In the genomic region with DNA sequence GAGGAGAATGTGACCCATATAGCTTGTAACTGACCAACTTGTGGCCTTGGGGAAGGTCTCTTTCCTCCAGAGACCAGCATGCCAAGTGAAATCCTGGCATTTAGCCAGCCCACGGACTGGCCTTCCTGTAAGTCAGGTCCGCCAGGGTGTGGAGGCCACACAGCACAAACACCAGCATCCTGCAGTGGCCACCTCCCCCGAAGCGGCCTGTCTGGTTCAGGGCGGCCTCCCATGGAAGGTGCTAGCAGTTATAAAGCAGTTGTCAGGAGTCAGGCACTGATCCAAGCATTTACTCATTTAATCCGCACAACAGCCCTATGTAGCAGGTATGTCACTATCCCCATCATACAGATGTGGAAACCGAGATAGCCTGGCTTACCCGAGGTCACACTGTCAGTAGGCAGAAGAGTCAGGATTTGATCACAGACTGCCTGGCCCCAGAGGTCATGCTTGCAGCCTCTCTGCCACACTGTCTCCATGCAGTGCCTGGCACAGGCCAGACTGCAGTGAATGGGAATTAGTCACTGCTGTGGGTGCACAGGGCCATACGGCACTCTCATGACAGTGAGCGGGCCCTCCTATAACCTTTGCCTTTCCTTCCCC, we compare ENCODE assay signal across 10 cellular contexts.
DNase-seq lines count a peak whose midpoint lies in the region; ATAC-seq and TF ChIP-seq lines count a peak whose summit lies in the region.
"Had no signal": no experiment of that assay in that cellular context is flagged by ENCODE, and none has a peak within 500 bp of the region (broad histone marks: within the 10 kb centered on the region; RNA-seq: fewer than 3 reads in every experiment).

No MANE protein-coding gene starts in this region.

- TF ChIP-seq EP300 in Ishikawa (IDR thresholded peaks at IDR 0.05; ENCODE audit: borderline replicate concordance): no peak

- H3K4me1 ChIP-seq in subcutaneous abdominal adipose tissue (ENCODE audit: control insufficient read depth in 5 of 5, insufficient read depth in 5 of 5, low read length in 5 of 5): peaks cover 11 to 81% (median 66%) of the 10 kb centered on the region in 5 donors

- H3K27me3 ChIP-seq in subcutaneous abdominal adipose tissue (ENCODE audit: control insufficient read depth in 5 of 5, insufficient read depth in 4 of 5, low read length in 5 of 5): no peaks in the 10 kb centered on the region

- peaks cover 0 to 99% (median 95%) of the 10 kb centered on the region in 5 donors for H3K36me3 ChIP-seq in subcutaneous abdominal adipose tissue (ENCODE audit: control insufficient read depth in 5 of 5, insufficient read depth in 5 of 5, low read length in 5 of 5)

- no peaks in the 10 kb centered on the region for H3K9me3 ChIP-seq in subcutaneous abdominal adipose tissue (ENCODE audit: control insufficient read depth in 5 of 5, low read length in 5 of 5)

- ATAC-seq in HG03139 (IDR thresholded peaks at IDR 0.05; ENCODE audit: unreplicated experiment) (no peak), GM19467 (IDR thresholded peaks at IDR 0.05; ENCODE audit: unreplicated experiment) (no peak)

- no peak for TF ChIP-seq RAD21 in Ishikawa (IDR thresholded peaks at IDR 0.05; ENCODE audit: low read depth)

- peak in 2 of 61 donors; percentile 16 to 19 for DNase-seq in caudate nucleus (lab: John Stamatoyannopoulos, UW)
- DNase-seq in kidney tubule cell (ENCODE audit: low spot score): peak; percentile 61
- no peak for DNase-seq in NCI-H2081 treated with DMSO at 0.1 percent for 48 hours (lab: John Stamatoyannopoulos, UW)
- DNase-seq in stimulated activated CD4-positive, alpha-beta T cell treated with anti-CD3 and anti-CD28 coated beads, Interleukin-12 subunit alpha, Interleukin-12 subunit beta, amount 100 ng/mL, for 4 hours: no peak
- DNase-seq: cerebellar nuclear complex, NCI-H1105 had no signal

- H3K9ac ChIP-seq in subcutaneous abdominal adipose tissue (ENCODE audit: low read length in 5 of 5): peak overlapping the region in 1 of 5 donors; percentile 7

- H3K27ac ChIP-seq in caudate nucleus (ENCODE audit: low read depth, low read length) (peak overlapping the region; percentile 75), subcutaneous abdominal adipose tissue (ENCODE audit: low read depth, low read length) (peak overlapping the region; percentile 17)

- no peak overlapping the region for H3K4me3 ChIP-seq in subcutaneous abdominal adipose tissue (ENCODE audit: low read depth in 1 of 5, low read length in 5 of 5)

TF ChIP-seq in Ishikawa, 13 proteins besides CTCF, POLR2A, EP300 and RAD21:
- TF ChIP-seq CEBPB (IDR thresholded peaks at IDR 0.05): no peak
- TF ChIP-seq, protein P1, sequence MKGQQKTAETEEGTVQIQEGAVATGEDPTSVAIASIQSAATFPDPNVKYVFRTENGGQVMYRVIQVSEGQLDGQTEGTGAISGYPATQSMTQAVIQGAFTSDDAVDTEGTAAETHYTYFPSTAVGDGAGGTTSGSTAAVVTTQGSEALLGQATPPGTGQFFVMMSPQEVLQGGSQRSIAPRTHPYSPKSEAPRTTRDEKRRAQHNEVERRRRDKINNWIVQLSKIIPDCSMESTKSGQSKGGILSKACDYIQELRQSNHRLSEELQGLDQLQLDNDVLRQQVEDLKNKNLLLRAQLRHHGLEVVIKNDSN (IDR thresholded peaks at IDR 0.05): no peak
- TF ChIP-seq, protein P2, sequence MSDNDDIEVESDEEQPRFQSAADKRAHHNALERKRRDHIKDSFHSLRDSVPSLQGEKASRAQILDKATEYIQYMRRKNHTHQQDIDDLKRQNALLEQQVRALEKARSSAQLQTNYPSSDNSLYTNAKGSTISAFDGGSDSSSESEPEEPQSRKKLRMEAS (IDR thresholded peaks at IDR 0.05): no peak
- no peak for TF ChIP-seq ZBTB7A (IDR thresholded peaks at IDR 0.05; ENCODE audit: low read depth)
- no peak for TF ChIP-seq EGR1 (IDR thresholded peaks at IDR 0.05)
- peak; percentile 71 for TF ChIP-seq NFIC (IDR thresholded peaks at IDR 0.05)
- no peak for TF ChIP-seq TAF1 (IDR thresholded peaks at IDR 0.05; ENCODE audit: low read depth)
- TF ChIP-seq, protein P3, sequence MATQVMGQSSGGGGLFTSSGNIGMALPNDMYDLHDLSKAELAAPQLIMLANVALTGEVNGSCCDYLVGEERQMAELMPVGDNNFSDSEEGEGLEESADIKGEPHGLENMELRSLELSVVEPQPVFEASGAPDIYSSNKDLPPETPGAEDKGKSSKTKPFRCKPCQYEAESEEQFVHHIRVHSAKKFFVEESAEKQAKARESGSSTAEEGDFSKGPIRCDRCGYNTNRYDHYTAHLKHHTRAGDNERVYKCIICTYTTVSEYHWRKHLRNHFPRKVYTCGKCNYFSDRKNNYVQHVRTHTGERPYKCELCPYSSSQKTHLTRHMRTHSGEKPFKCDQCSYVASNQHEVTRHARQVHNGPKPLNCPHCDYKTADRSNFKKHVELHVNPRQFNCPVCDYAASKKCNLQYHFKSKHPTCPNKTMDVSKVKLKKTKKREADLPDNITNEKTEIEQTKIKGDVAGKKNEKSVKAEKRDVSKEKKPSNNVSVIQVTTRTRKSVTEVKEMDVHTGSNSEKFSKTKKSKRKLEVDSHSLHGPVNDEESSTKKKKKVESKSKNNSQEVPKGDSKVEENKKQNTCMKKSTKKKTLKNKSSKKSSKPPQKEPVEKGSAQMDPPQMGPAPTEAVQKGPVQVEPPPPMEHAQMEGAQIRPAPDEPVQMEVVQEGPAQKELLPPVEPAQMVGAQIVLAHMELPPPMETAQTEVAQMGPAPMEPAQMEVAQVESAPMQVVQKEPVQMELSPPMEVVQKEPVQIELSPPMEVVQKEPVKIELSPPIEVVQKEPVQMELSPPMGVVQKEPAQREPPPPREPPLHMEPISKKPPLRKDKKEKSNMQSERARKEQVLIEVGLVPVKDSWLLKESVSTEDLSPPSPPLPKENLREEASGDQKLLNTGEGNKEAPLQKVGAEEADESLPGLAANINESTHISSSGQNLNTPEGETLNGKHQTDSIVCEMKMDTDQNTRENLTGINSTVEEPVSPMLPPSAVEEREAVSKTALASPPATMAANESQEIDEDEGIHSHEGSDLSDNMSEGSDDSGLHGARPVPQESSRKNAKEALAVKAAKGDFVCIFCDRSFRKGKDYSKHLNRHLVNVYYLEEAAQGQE (IDR thresholded peaks at IDR 0.05; ENCODE audit: low read depth): no peak
